ENCODE assay signal across 8 cellular contexts in genomic region chr13:48094404-48094780, GRCh38. TPM values are rescaled to one million over a fixed set of nuclear protein-coding genes. Genes with fewer than 3 reads are reported as not detected.
DNase-seq lines count a peak whose midpoint lies in the region; ATAC-seq, FAIRE-seq and TF ChIP-seq lines count a peak whose summit lies in the region.

No MANE protein-coding gene starts in this region.

- TSS peak; percentile 48 for BruUV-seq in PC-3 (replicated peaks; lab: Mats Ljungman, UMichigan)

- peak overlapping the region; percentile 93 for H3K4me2 ChIP-seq in PC-3 (ENCODE audit: low read length)

- peaks cover 28 to 59% (median 39%) of the 10 kb centered on the region in 4 donors for H3K4me1 Mint-ChIP-seq in CD4-positive, alpha-beta memory T cell
- H3K4me1 Mint-ChIP-seq in mesothelial cell of epicardium: peaks cover 26% of the 10 kb centered on the region

- no peak for TF ChIP-seq POLR2A in GM12892 (IDR thresholded peaks at IDR 0.05; ENCODE audit: low read depth, low read length)

- H3K79me2 ChIP-seq in PC-3 (ENCODE audit: low read length): peaks cover 56% of the 10 kb centered on the region

- H3K36me3 Mint-ChIP-seq in CD4-positive, alpha-beta memory T cell: peaks cover 0 to 19% of the 10 kb centered on the region in 2 donors
- H3K36me3 Mint-ChIP-seq in mesothelial cell of epicardium: no peaks in the 10 kb centered on the region

- peaks cover 41% of the 10 kb centered on the region for H3K4me1 ChIP-seq in CD4-positive, alpha-beta memory T cell (ENCODE audit: insufficient read depth, low read length)
- H3K4me1 ChIP-seq in PC-3 (ENCODE audit: insufficient read depth, low read length) (peaks cover 8% of the 10 kb centered on the region), duodenal mucosa (ENCODE audit: control insufficient read depth in 1 of 2, insufficient read depth in 2 of 2, low read length in 2 of 2) (peaks cover 17 to 29% of the 10 kb centered on the region in 2 donors)

- POLR2A ChIA-PET in CD4-positive, alpha-beta memory T cell (lab: Charles Lee; ENCODE audit: partially characterized antibody): interaction anchor here (0.7 to 2.6 kb wide), 14 partner anchors 16 to 438 kb away, joined by 3 to 39 read pairs (median 5); partner anchors contain the start of genes ITM2B, NUDT15 and RCBTB2
- POLR2A ChIA-PET in PC-3 (lab: Charles Lee; ENCODE audit: unreplicated experiment): no interaction called here

- TF ChIP-seq CTCF in PC-3 (conservative IDR thresholded peaks at IDR 0.05; ENCODE audit: low read depth, low read length) (no peak), mesothelial cell of epicardium (IDR thresholded peaks at IDR 0.05; ENCODE audit: unreplicated experiment) (no peak)

- H3F3A ChIP-seq in PC-3 (ENCODE audit: low read length, unreplicated experiment): no peaks in the 10 kb centered on the region

- ATAC-seq in GM21723 (IDR thresholded peaks at IDR 0.05; ENCODE audit: unreplicated experiment) (peak; percentile 18), PC-3 (peak; percentile 11), GM21367 (IDR thresholded peaks at IDR 0.05; ENCODE audit: unreplicated experiment) (no peak)

- H3K9me3 Mint-ChIP-seq in CD4-positive, alpha-beta memory T cell: peaks cover 0 to 2% (median 0%) of the 10 kb centered on the region in 8 donors
- peaks cover 3% of the 10 kb centered on the region for H3K9me3 Mint-ChIP-seq in mesothelial cell of epicardium

- no peaks in the 10 kb centered on the region for H3K27me3 ChIP-seq in CD4-positive, alpha-beta memory T cell (ENCODE audit: insufficient read depth, low read length)
- H3K27me3 ChIP-seq in PC-3 (ENCODE audit: low read length) (no peaks in the 10 kb centered on the region), duodenal mucosa (ENCODE audit: control insufficient read depth in 1 of 2, insufficient read depth in 2 of 2, low read length in 2 of 2) (no peaks in the 10 kb centered on the region)

- H3K4me3 Mint-ChIP-seq in CD4-positive, alpha-beta memory T cell: peak overlapping the region; percentile 93 to 98 (median 96)
- peak overlapping the region; percentile 97 for H3K4me3 Mint-ChIP-seq in mesothelial cell of epicardium

- peak in 2 of 5 donors; percentile 2 to 7 for DNase-seq in CD4-positive, alpha-beta memory T cell
- no peak for DNase-seq in PC-3
- no peak for DNase-seq in mesothelial cell of epicardium (ENCODE audit: low spot score in 2 of 2, unreplicated experiment in 2 of 2)
- DNase-seq in GM12892 (ENCODE audit: insufficient read length): no peak
- DNase-seq in NCI-H2029 treated with DMSO at 0.1 percent for 48 hours (lab: John Stamatoyannopoulos, UW): no peak

- H3K4me3 ChIP-seq in CD4-positive, alpha-beta memory T cell (ENCODE audit: low read length in 2 of 2): peak overlapping the region; percentile 73 to 76
- H3K4me3 ChIP-seq in PC-3 (ENCODE audit: low read length): peak overlapping the region; percentile 99
- peak overlapping the region; percentile 92 to 98 for H3K4me3 ChIP-seq in duodenal mucosa (ENCODE audit: low read depth in 1 of 2, low read length in 2 of 2)

- peaks cover 0 to 2% of the 10 kb centered on the region in 2 donors for H3K27me3 Mint-ChIP-seq in CD4-positive, alpha-beta memory T cell
- peaks cover 2% of the 10 kb centered on the region for H3K27me3 Mint-ChIP-seq in mesothelial cell of epicardium (ENCODE audit: low read depth)

- H2AFZ ChIP-seq in PC-3 (ENCODE audit: low read length): peak overlapping the region; percentile 83

- H4K20me1 ChIP-seq in PC-3 (ENCODE audit: low read length): peaks cover 30% of the 10 kb centered on the region; the same call in 1 of the 2 replicates

- no peak for FAIRE-seq in GM12892 (lab: Jason Lieb, UNC)

- intact Hi-C loops in CD4-positive, alpha-beta memory T cell (cut with micrococcal nuclease): loop anchor here (2.0 kb wide), 1 partner anchor 880 kb away; the partner anchor contains the start of gene FNDC3A
- intact Hi-C loops in PC-3 (cut with micrococcal nuclease): no loop called here

- no peaks in the 10 kb centered on the region for H3K9me3 ChIP-seq in CD4-positive, alpha-beta memory T cell (ENCODE audit: control insufficient read depth in 1 of 2, low read length in 2 of 2)
- no peaks in the 10 kb centered on the region for H3K9me3 ChIP-seq in PC-3 (ENCODE audit: low read length)
- no peaks in the 10 kb centered on the region for H3K9me3 ChIP-seq in duodenal mucosa (ENCODE audit: control insufficient read depth in 1 of 2, low read length in 2 of 2)

- peak overlapping the region; percentile 92 to 99 (median 98) for H3K27ac Mint-ChIP-seq in CD4-positive, alpha-beta memory T cell
- H3K27ac Mint-ChIP-seq in mesothelial cell of epicardium: peak overlapping the region; percentile 93

- H3K9me2 ChIP-seq in PC-3 (replicated peaks; ENCODE audit: low read length): no peaks in the 10 kb centered on the region

- CTCF ChIA-PET in CD4-positive, alpha-beta memory T cell (lab: Charles Lee; ENCODE audit: partially characterized antibody): interaction anchor here (0.6 to 2.6 kb wide), 28 partner anchors 9 to 1647 kb away, joined by 3 to 25 read pairs (median 4); partner anchors contain the start of genes ITM2B and NUDT15
- CTCF ChIA-PET in PC-3 (lab: Charles Lee): no interaction called here

- H3K36me3 ChIP-seq in CD4-positive, alpha-beta memory T cell (ENCODE audit: insufficient read depth, low read length): no peaks in the 10 kb centered on the region
- H3K36me3 ChIP-seq in PC-3 (ENCODE audit: low read depth, low read length) (no peaks in the 10 kb centered on the region), duodenal mucosa (ENCODE audit: control insufficient read depth in 1 of 2, insufficient read depth in 2 of 2, low read length in 2 of 2) (no peaks in the 10 kb centered on the region)

- H3K27ac ChIP-seq in CD4-positive, alpha-beta memory T cell (ENCODE audit: low read depth, low read length): peak overlapping the region; percentile 96
- H3K27ac ChIP-seq in PC-3 (ENCODE audit: low read length) (peak overlapping the region; percentile 29; the same call in 1 of the 2 replicates), duodenal mucosa (ENCODE audit: low read depth, low read length) (peak overlapping the region; percentile 49)

- H3K9ac ChIP-seq in PC-3 (ENCODE audit: low read length) (peak overlapping the region; percentile 99), duodenal mucosa (ENCODE audit: low read depth in 1 of 2, low read length in 2 of 2) (peak overlapping the region; percentile 85 to 96)

RNA-seq across cellular contexts. Expression of gene MED4, which starts 0.5 kb away (rescaled TPM):
- total RNA-seq in CD4-positive, alpha-beta memory T cell: 10 to 100 TPM; 50.6 to 53.5 TPM
- polyA plus RNA-seq in CD4-positive, alpha-beta memory T cell: 100 to 1,000 TPM in 1 of 2 donors, 10 to 100 TPM in 1; 89.0 to 132 TPM
- total RNA-seq in PC-3 (2014; rRNA removed) (11.6 and 19.0 TPM in 2 replicates), mesothelial cell of epicardium (45.0 to 46.6 TPM (median 46.3 TPM) in 3 replicates)
- polyA plus RNA-seq in GM12892 (2012; ENCODE audit: missing spikeins): 52.6 TPM

RNA-seq across cellular contexts. Expression of gene NUDT15, which starts 56.9 kb away (rescaled TPM):
- 1 to 10 TPM; 5.6 to 6.3 TPM for total RNA-seq in CD4-positive, alpha-beta memory T cell
- polyA plus RNA-seq in CD4-positive, alpha-beta memory T cell: 10 to 100 TPM in 1 of 2 donors, 1 to 10 TPM in 1; 9.8 to 19.7 TPM
- total RNA-seq in PC-3 (2014; rRNA removed) (22.2 and 27.0 TPM in 2 replicates), mesothelial cell of epicardium (10.4 to 10.8 TPM (median 10.6 TPM) in 3 replicates)
- polyA plus RNA-seq in GM12892 (2012; ENCODE audit: missing spikeins): 13.7 TPM

Comparison
In these comparisons a context has a peak if more than half of its experiments do, and no peak if none do; other contexts are left out.
1. H3K27ac ChIP-seq: peak in every context shown above with its lines; median percentile 96 in CD4-positive, alpha-beta memory T cell; 49 in duodenal mucosa; 29 in PC-3.